In genomic region chr3:152322756-152323155, GRCh38 we compare ENCODE assay signal across 9 cellular contexts. TPM values are rescaled to one million over a fixed set of nuclear protein-coding genes. Genes with fewer than 3 reads are reported as not detected.
DNase-seq lines count a peak whose midpoint lies in the region; ATAC-seq and TF ChIP-seq lines count a peak whose summit lies in the region.
"Had no signal": no experiment of that assay in that cellular context is flagged by ENCODE, and none has a peak within 500 bp of the region (broad histone marks: within the 10 kb centered on the region; RNA-seq: fewer than 3 reads in every experiment).

No MANE protein-coding gene starts in this region.

- peak overlapping the region; percentile 43 for H3K4me3 Mint-ChIP-seq in activated CD4-positive, alpha-beta T cell treated with anti-CD3 and anti-CD28 coated beads, Interleukin-2, amount 10 ng/mL, durations not matched to agents 24 days and 14 days
- H3K4me3 Mint-ChIP-seq in stimulated activated naive CD8-positive, alpha-beta T cell treated with anti-CD3 and anti-CD28 coated beads, Interleukin-15, amount 100 ng/mL, for 72 hours, result peak overlapping the region in 1 of 2 donors; percentile 28

- peaks cover 63% of the 10 kb centered on the region for H3K4me1 Mint-ChIP-seq in activated CD4-positive, alpha-beta T cell treated with anti-CD3 and anti-CD28 coated beads, Interleukin-2, amount 10 ng/mL, durations not matched to agents 24 days and 14 days
- H3K4me1 Mint-ChIP-seq in stimulated activated naive CD8-positive, alpha-beta T cell treated with anti-CD3 and anti-CD28 coated beads, Interleukin-15, amount 100 ng/mL, for 72 hours, result peaks cover 85% of the 10 kb centered on the region

- DNase-seq in activated CD4-positive, alpha-beta T cell treated with anti-CD3 and anti-CD28 coated beads, Interleukin-2, amount 10 ng/mL, durations not matched to agents 24 days and 14 days, result no peak
- DNase-seq in activated CD4-positive, alpha-beta T cell treated with anti-CD3 and anti-CD28 coated beads for 48 hours, result no peak
- no peak for DNase-seq in ascending aorta (ENCODE audit: low spot score in 2 of 2)
- no peak for DNase-seq in stimulated activated naive CD8-positive, alpha-beta T cell treated with anti-CD3 and anti-CD28 coated beads, Interleukin-15, amount 100 ng/mL, for 72 hours
- DNase-seq in SHP77 (lab: John Stamatoyannopoulos, UW), result no peak
- no peak for DNase-seq in GOT3 (lab: John Stamatoyannopoulos, UW)
- no peak for DNase-seq in DMS 273 treated with DMSO at 0.1 percent for 48 hours (lab: John Stamatoyannopoulos, UW)

- intact Hi-C loops in activated CD4-positive, alpha-beta T cell treated with anti-CD3 and anti-CD28 coated beads, Interleukin-2, amount 10 ng/mL, durations not matched to agents 24 days and 14 days (cut with micrococcal nuclease), result loop anchor here (1.0 kb wide), 2 partner anchors 9 to 12 kb away; no protein-coding TSS in a partner anchor
- intact Hi-C loops in ascending aorta (cut with DNase I), result no loop called here

- no peaks in the 10 kb centered on the region for H3K27me3 Mint-ChIP-seq in activated CD4-positive, alpha-beta T cell treated with anti-CD3 and anti-CD28 coated beads, Interleukin-2, amount 10 ng/mL, durations not matched to agents 24 days and 14 days
- no peaks in the 10 kb centered on the region for H3K27me3 Mint-ChIP-seq in stimulated activated naive CD8-positive, alpha-beta T cell treated with anti-CD3 and anti-CD28 coated beads, Interleukin-15, amount 100 ng/mL, for 72 hours

- H3K36me3 ChIP-seq in ascending aorta, result peaks cover 0 to 10% of the 10 kb centered on the region in 2 donors

- peaks cover 10 to 64% of the 10 kb centered on the region in 2 donors for H3K4me1 ChIP-seq in ascending aorta

- H3K4me3 ChIP-seq in ascending aorta, result peak overlapping the region in 1 of 2 donors; percentile 23
- H3K4me3 ChIP-seq: A549 had no signal

- peak; percentile 56 for ATAC-seq in HG03159 (IDR thresholded peaks at IDR 0.05; ENCODE audit: unreplicated experiment)
- ATAC-seq in stimulated activated naive CD8-positive, alpha-beta T cell treated with anti-CD3 and anti-CD28 coated beads, Interleukin-15, amount 100 ng/mL, for 72 hours, result peak; percentile 70
- ATAC-seq: A549 had no signal

- no peaks in the 10 kb centered on the region for H3K9me3 Mint-ChIP-seq in activated CD4-positive, alpha-beta T cell treated with anti-CD3 and anti-CD28 coated beads, Interleukin-2, amount 10 ng/mL, durations not matched to agents 24 days and 14 days
- no peaks in the 10 kb centered on the region for H3K9me3 Mint-ChIP-seq in stimulated activated naive CD8-positive, alpha-beta T cell treated with anti-CD3 and anti-CD28 coated beads, Interleukin-15, amount 100 ng/mL, for 72 hours

- no peaks in the 10 kb centered on the region for H3K27me3 ChIP-seq in ascending aorta

- H3K36me3 Mint-ChIP-seq in activated CD4-positive, alpha-beta T cell treated with anti-CD3 and anti-CD28 coated beads, Interleukin-2, amount 10 ng/mL, durations not matched to agents 24 days and 14 days (ENCODE audit: low read depth), result peaks cover 35% of the 10 kb centered on the region

- peak overlapping the region; percentile 71 for H3K27ac Mint-ChIP-seq in activated CD4-positive, alpha-beta T cell treated with anti-CD3 and anti-CD28 coated beads, Interleukin-2, amount 10 ng/mL, durations not matched to agents 24 days and 14 days
- H3K27ac Mint-ChIP-seq in stimulated activated naive CD8-positive, alpha-beta T cell treated with anti-CD3 and anti-CD28 coated beads, Interleukin-15, amount 100 ng/mL, for 72 hours, result peak overlapping the region; percentile 12 to 70

- H3K27ac ChIP-seq in ascending aorta, result peak overlapping the region; percentile 78 to 81
- H3K27ac ChIP-seq: A549 had no signal

- no peak for TF ChIP-seq CTCF in ascending aorta (IDR thresholded peaks at IDR 0.05)

- no peaks in the 10 kb centered on the region for H3K9me3 ChIP-seq in ascending aorta
- H3K9me3 ChIP-seq: A549 had no signal

RNA-seq across cellular contexts. Expression of gene MBNL1, which starts 54.0 kb away (rescaled TPM):
- total RNA-seq in activated CD4-positive, alpha-beta T cell treated with anti-CD3 and anti-CD28 coated beads, Interleukin-2, amount 10 ng/mL, durations not matched to agents 24 days and 14 days, result 296 and 298 TPM in 2 replicates
- 350 TPM for total RNA-seq in ascending aorta
